In the genomic region with DNA sequence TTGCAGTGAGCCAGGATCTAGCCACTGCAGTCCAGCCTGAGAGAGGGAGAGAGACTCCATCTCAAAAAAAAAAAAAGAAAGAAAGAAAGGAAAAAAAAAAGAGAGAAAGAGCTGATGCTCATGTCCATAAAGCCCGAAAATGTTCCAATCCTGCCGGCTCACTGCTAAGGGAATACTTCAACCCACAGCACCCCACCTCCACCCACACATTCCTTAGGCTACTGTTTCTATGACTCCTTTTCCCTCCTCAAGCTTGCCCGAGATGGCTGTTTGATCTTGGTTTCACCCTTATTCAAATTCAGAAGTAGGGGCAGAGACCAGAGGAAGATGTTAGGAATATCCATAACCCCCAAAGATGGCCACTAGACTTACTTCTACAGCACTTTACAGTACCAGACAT, we compare ENCODE assay signal across 27 cellular contexts. TPM values are rescaled to one million over a fixed set of nuclear protein-coding genes. Genes with fewer than 3 reads are reported as not detected.
DNase-seq lines count a peak whose midpoint lies in the region; ATAC-seq, FAIRE-seq and TF ChIP-seq lines count a peak whose summit lies in the region.
"Had no signal": no experiment of that assay in that cellular context is flagged by ENCODE, and none has a peak within 500 bp of the region (broad histone marks: within the 10 kb centered on the region; RNA-seq: fewer than 3 reads in every experiment).

No MANE protein-coding gene starts in this region.

- WGBS in K562 (ENCODE audit: insufficient coverage, low coverage, missing lambda C conversion rate), result 22% methylated on average over 3 of the region's 3 CpGs
- 89 to 91% methylated on average over 3 of the region's 3 CpGs for WGBS in sigmoid colon, 2 donors

- TF ChIP-seq RAD21 in K562 (CRISPR knock-in tag; conservative IDR thresholded peaks at IDR 0.05 in 1 of 2, IDR thresholded peaks at IDR 0.05 in 1 of 2), result no peak

- no peak overlapping the region for H3K4me2 ChIP-seq in K562 (ENCODE audit: insufficient read depth, low read length)
- H3K4me2 ChIP-seq: PC-9 had no signal

- H3K9ac ChIP-seq in K562 (ENCODE audit: insufficient read depth in 1 of 2, low read depth in 2 of 2, low read length in 2 of 2), result no peak overlapping the region

- no TSS peak for BruUV-seq in K562 (replicated peaks; lab: Mats Ljungman, UMichigan)

- DNase-seq in K562 (ENCODE audit: extremely low read depth in 1 of 4, low spot score in 3 of 4) (no peak), sigmoid colon (peak; percentile 24), iPS-NIHi11 (ENCODE audit: low spot score) (no peak), NCI-H187 treated with DMSO at 0.1 percent for 48 hours (lab: John Stamatoyannopoulos, UW) (no peak)
- no peak for DNase-seq in activated T-cell treated with anti-CD3 and anti-CD28 coated beads, Interleukin-2, amount 50 U/mL, for 1 hour
- DNase-seq: AML-193; CD4-positive, alpha-beta memory T cell; COR-L47; DMS53; GOT3; HCEC 1CT; MV-4-11; NCI-H1105; NCI-H1436 treated with DMSO at 0.1 percent for 48 hours; NCI-H1930; NCI-H2107; NCI-H526; NCI-H82; NK-92 treated with Interleukin-12 subunit alpha and Interleukin-12 subunit beta, amount 100 ng/mL, for 24 hours; PC-9; Right ventricle myocardium superior; RPMI8226 had no signal

- intact Hi-C loops in K562 (cut with micrococcal nuclease), result no loop called here
- intact Hi-C loops in sigmoid colon (cut with DNase I), result loop anchor here (2.0 kb wide), 1 partner anchor 60 kb away; the partner anchor contains the start of gene RASSF3

- H3K4me3 ChIP-seq in HEK293 (ENCODE audit: low read depth, low read length) (no peak overlapping the region), K562 (no peak overlapping the region), sigmoid colon (no peak overlapping the region)
- H3K4me3 ChIP-seq: BLaER1 treated with 17β-estradiol and CSF1 and Interleukin-3, amounts not matched to agents 10 nM and 100 nM; PC-9; SJSA1 had no signal

- H3K36me3 ChIP-seq in HEK293 (ENCODE audit: control insufficient read depth in 2 of 2, insufficient read depth in 1 of 2, low read length in 2 of 2) (no peaks in the 10 kb centered on the region), K562 (ENCODE audit: control insufficient read depth, insufficient read depth, low read length) (no peaks in the 10 kb centered on the region), sigmoid colon (no peaks in the 10 kb centered on the region)
- H3K36me3 ChIP-seq: BLaER1 treated with 17β-estradiol and CSF1 and Interleukin-3, amounts not matched to agents 10 nM and 100 nM; SJSA1 had no signal

- TF ChIP-seq EP300 in K562 (IDR thresholded peaks at IDR 0.05; ENCODE audit: low read length) (no peak), sigmoid colon (IDR thresholded peaks at IDR 0.05) (no peak)

- H3K27me3 ChIP-seq in K562 (ENCODE audit: control insufficient read depth in 2 of 2, insufficient read depth in 2 of 2, low read length in 2 of 2), result peaks cover 7 to 8% of the 10 kb centered on the region in 2 experiments; a peak in 4 of 5 replicates
- H3K27me3 ChIP-seq in sigmoid colon, result no peaks in the 10 kb centered on the region
- H3K27me3 ChIP-seq: BLaER1 treated with 17β-estradiol and CSF1 and Interleukin-3, amounts not matched to agents 10 nM and 100 nM; SJSA1 had no signal

- POLR2A ChIA-PET in HEK293 (lab: Yijun Ruan, JAX) (no interaction called here), K562 (lab: Yijun Ruan, JAX) (no interaction called here)

- H3K4me1 ChIP-seq in HEK293 (ENCODE audit: control insufficient read depth, insufficient read depth, low read length) (no peaks in the 10 kb centered on the region), K562 (replicated peaks in 1 of 2; ENCODE audit: control insufficient read depth in 2 of 2, insufficient read depth in 2 of 2, low read length in 2 of 2) (no peaks in the 10 kb centered on the region), sigmoid colon (peaks cover 0 to 6% (median 2%) of the 10 kb centered on the region in 4 donors)
- H3K4me1 ChIP-seq: SJSA1 had no signal

- no peaks in the 10 kb centered on the region for H3K9me3 Mint-ChIP-seq in nephron
- H3K9me3 Mint-ChIP-seq: CD4-positive, alpha-beta memory T cell had no signal

- H3K27me3 Mint-ChIP-seq in nephron (ENCODE audit: low read depth), result no peaks in the 10 kb centered on the region
- H3K27me3 Mint-ChIP-seq: CD4-positive, alpha-beta memory T cell had no signal

- H3K9me1 ChIP-seq in K562 (ENCODE audit: control insufficient read depth, insufficient read depth, low read length), result no peaks in the 10 kb centered on the region

- in situ Hi-C loops in K562 (cut with MboI), result loop anchor here (5.0 kb wide), 1 partner anchor 142 kb away; no protein-coding TSS in a partner anchor

- no peak overlapping the region for H3K4me3 Mint-ChIP-seq in nephron
- H3K4me3 Mint-ChIP-seq: CD4-positive, alpha-beta memory T cell had no signal

- no peaks in the 10 kb centered on the region for H4K20me1 ChIP-seq in K562 (replicated peaks; ENCODE audit: control insufficient read depth, insufficient read depth, low read length)
- H4K20me1 ChIP-seq: BLaER1 treated with 17β-estradiol and CSF1 and Interleukin-3, amounts not matched to agents 10 nM and 100 nM had no signal

- CTCF ChIA-PET in HEK293 (lab: Yijun Ruan, JAX) (interaction anchor here (0.6 to 7.8 kb wide), 12 partner anchors 9 to 181 kb away, joined by 3 to 219 read pairs (median 5); no protein-coding TSS in a partner anchor), K562 (lab: Yijun Ruan, JAX; ENCODE audit: low intra/inter-chr PET ratio) (interaction anchor here (2.5 kb wide), 1 partner anchor 147 kb away, joined by 35 read pairs; no protein-coding TSS in a partner anchor)

- H3K9me3 ChIP-seq in HEK293 (ENCODE audit: control insufficient read depth, insufficient read depth, low read depth, low read length) (no peaks in the 10 kb centered on the region), K562 (replicated peaks; ENCODE audit: control insufficient read depth, insufficient read depth, low read depth, low read length) (no peaks in the 10 kb centered on the region), sigmoid colon (no peaks in the 10 kb centered on the region)
- H3K9me3 ChIP-seq: BLaER1 treated with 17β-estradiol and CSF1 and Interleukin-3, amounts not matched to agents 10 nM and 100 nM; SJSA1 had no signal

- no peak for FAIRE-seq in K562 (lab: Jason Lieb, UNC)
- FAIRE-seq: A204.1 had no signal

- ATAC-seq in K562, result no peak

- no peak overlapping the region for H3K27ac ChIP-seq in HEK293 (ENCODE audit: extremely low read depth, low read depth, low read length)
- H3K27ac ChIP-seq in K562 (ENCODE audit: extremely low read depth, low read depth, low read length), result no peak overlapping the region
- no peak overlapping the region for H3K27ac ChIP-seq in sigmoid colon
- H3K27ac ChIP-seq: PC-9, SJSA1 had no signal

- H3K36me3 Mint-ChIP-seq in nephron (ENCODE audit: low read depth), result no peaks in the 10 kb centered on the region
- H3K36me3 Mint-ChIP-seq: CD4-positive, alpha-beta memory T cell had no signal

- TF ChIP-seq CTCF in HEK293 (tag by site-specific recombination; IDR thresholded peaks at IDR 0.05), result no peak
- no peak for TF ChIP-seq CTCF in K562 (IDR thresholded peaks at IDR 0.05 in 2 of 3, conservative IDR thresholded peaks at IDR 0.05 in 1 of 3; ENCODE audit: insufficient read depth in 2 of 3, low read depth in 1 of 3, low read length in 3 of 3)
- no peak for TF ChIP-seq CTCF in nephron (IDR thresholded peaks at IDR 0.05; ENCODE audit: unreplicated experiment in 3 of 3)
- no peak for TF ChIP-seq CTCF in sigmoid colon (IDR thresholded peaks at IDR 0.05)

- no peaks in the 10 kb centered on the region for H3K79me2 ChIP-seq in K562 (ENCODE audit: control insufficient read depth, insufficient read depth, low read length)

- H3K27ac Mint-ChIP-seq in nephron, result peak overlapping the region; percentile 8 to 77 (median 35)

- H2AFZ ChIP-seq in K562 (ENCODE audit: low read depth, low read length), result no peak overlapping the region
- H2AFZ ChIP-seq: PC-9 had no signal

- peaks cover 33% of the 10 kb centered on the region for H3K4me1 Mint-ChIP-seq in nephron

- TF ChIP-seq POLR2A in K562 (conservative IDR thresholded peaks at IDR 0.05), result no peak
- TF ChIP-seq POLR2A in sigmoid colon (IDR thresholded peaks at IDR 0.05), result no peak

TF ChIP-seq in HEK293, 187 proteins besides CTCF, POLR2A, EP300 and RAD21:
- TF ChIP-seq ZFHX2 (tag by site-specific recombination; conservative IDR thresholded peaks at IDR 0.05) (peak; percentile 76), EGR2 (tag by site-specific recombination; IDR thresholded peaks at IDR 0.05; ENCODE audit: low read depth) (peak; percentile 69), ZNF473 (tag by site-specific recombination; IDR thresholded peaks at IDR 0.05) (no peak), ZFP37 (tag by site-specific recombination; IDR thresholded peaks at IDR 0.05) (no peak), ZNF629 (tag by site-specific recombination; IDR thresholded peaks at IDR 0.05) (no peak), ZNF114 (tag by site-specific recombination; IDR thresholded peaks at IDR 0.05) (no peak)

TF ChIP-seq in K562, 482 proteins besides CTCF, POLR2A, EP300 and RAD21 (continues in another document):
- peak; percentile 41; the same call in 1 of the 2 replicates for TF ChIP-seq EGR1 (conservative IDR thresholded peaks at IDR 0.05)

RNA-seq across cellular contexts. Expression of gene RASSF3, which starts 59.5 kb away (rescaled TPM):
- 7.4 and 11.3 TPM in 2 replicates for total RNA-seq in K562 (2011; cell fraction: chromatin; rRNA removed; ENCODE audit: low replicate concordance)
- 6.5 and 7.0 TPM in 2 replicates for total RNA-seq in K562 (2011; cell fraction: nucleolus; rRNA removed)
- total RNA-seq in K562 (2011; cell fraction: nucleoplasm; rRNA removed), result 12.8 and 16.6 TPM in 2 replicates
- total RNA-seq in K562 (2014; rRNA removed), result 13.4 and 14.0 TPM in 2 replicates
- total RNA-seq in K562 (2014; rRNA removed; fragmentation: Illumina TruSeq; extraction: Trizol), result 20.2 and 23.5 TPM in 2 replicates
- 20.9 and 22.4 TPM in 2 replicates for total RNA-seq in K562 (2015; rRNA removed; fragmentation: Illumina TruSeq; extraction: Trizol)
- total RNA-seq in K562 (2021), result 35.9 and 39.2 TPM in 2 replicates
- 19.9 and 28.7 TPM in 2 replicates for polyA plus RNA-seq in K562 (2011; rRNA removed)
- 12.9 and 15.7 TPM in 2 replicates for polyA plus RNA-seq in K562 (2011; cell fraction: cytosol; rRNA removed)
- polyA plus RNA-seq in K562 (2011; cell fraction: nucleus; rRNA removed), result 5.6 and 7.4 TPM in 2 replicates
- polyA plus RNA-seq in K562 (2012), result 13.8 and 16.0 TPM in 2 replicates
- polyA plus RNA-seq in K562 (2014; fragmentation: Illumina TruSeq; extraction: Trizol), result 22.6 and 23.4 TPM in 2 replicates
- polyA plus RNA-seq in K562 (2014; fragmentation: Nextera tagmentation; extraction: Ambion mirVana), result 1 to 10 TPM; 3.7 to 4.3 TPM
- polyA plus RNA-seq in K562 (2014; rRNA removed), result 18.9 and 19.1 TPM in 2 replicates
- 31.7 and 36.8 TPM in 2 replicates for polyA minus RNA-seq in K562 (2011; rRNA and poly(A)+ RNA removed)
- 15.4 and 26.3 TPM in 2 replicates for polyA minus RNA-seq in K562 (2011; cell fraction: cytosol; rRNA and poly(A)+ RNA removed)
- 2.8 and 6.1 TPM in 2 replicates for polyA minus RNA-seq in K562 (2011; cell fraction: nucleus; rRNA and poly(A)+ RNA removed)
- 100 to 1,000 TPM; 143 to 348 (median 203) TPM for total RNA-seq in sigmoid colon
- polyA plus RNA-seq in sigmoid colon, result 100 to 1,000 TPM in 1 of 3 donors, 10 to 100 TPM in 2; 34.7 to 113 (median 65.5) TPM
